In genomic region chr14:105290598-105291356, GRCh38 we compare ENCODE assay signal across 16 cellular contexts. TPM values are rescaled to one million over a fixed set of nuclear protein-coding genes. Genes with fewer than 3 reads are reported as not detected.
DNase-seq lines count a peak whose midpoint lies in the region; ATAC-seq and TF ChIP-seq lines count a peak whose summit lies in the region.
"Had no signal": no experiment of that assay in that cellular context is flagged by ENCODE, and none has a peak within 500 bp of the region (broad histone marks: within the 10 kb centered on the region; RNA-seq: fewer than 3 reads in every experiment).

No MANE protein-coding gene starts in this region.

- TF ChIP-seq CTCF in gastroesophageal sphincter (IDR thresholded peaks at IDR 0.05), result no peak

- no peaks in the 10 kb centered on the region for H3K9me3 ChIP-seq in CD8-positive, alpha-beta memory T cell (ENCODE audit: low read length)
- H3K9me3 ChIP-seq in adipocyte (ENCODE audit: control insufficient read depth, low read length) (no peaks in the 10 kb centered on the region), gastroesophageal sphincter (no peaks in the 10 kb centered on the region)
- H3K9me3 ChIP-seq: right atrium auricular region, thoracic aorta had no signal

- no peaks in the 10 kb centered on the region for H3K36me3 ChIP-seq in CD8-positive, alpha-beta memory T cell (ENCODE audit: insufficient read depth, low read length)
- H3K36me3 ChIP-seq in H7 (replicated peaks; ENCODE audit: control insufficient read depth, insufficient read depth, low read length), result no peaks in the 10 kb centered on the region
- H3K36me3 ChIP-seq in adipocyte (ENCODE audit: control insufficient read depth, insufficient read depth, low read length, severe bottlenecking), result no peaks in the 10 kb centered on the region
- peaks cover 0 to 4% of the 10 kb centered on the region in 2 donors for H3K36me3 ChIP-seq in gastroesophageal sphincter
- H3K36me3 ChIP-seq in mesendoderm (ENCODE audit: control insufficient read depth, insufficient read depth, low read length), result no peaks in the 10 kb centered on the region
- H3K36me3 ChIP-seq: cardiac muscle cell, right atrium auricular region had no signal

- H3K9ac ChIP-seq in adipocyte (ENCODE audit: low read length), result no peak overlapping the region
- H3K9ac ChIP-seq in mesendoderm (ENCODE audit: low read length), result no peak overlapping the region

- no peak for TF ChIP-seq POLR2A in gastroesophageal sphincter (IDR thresholded peaks at IDR 0.05)

- no peak overlapping the region for H2BK5ac ChIP-seq in mesendoderm (ENCODE audit: low read length)

- no peak overlapping the region for H3K18ac ChIP-seq in mesendoderm (ENCODE audit: low read length)

- peaks cover 0 to 3% (median 0%) of the 10 kb centered on the region in 3 donors for H3K36me3 Mint-ChIP-seq in CD8-positive, alpha-beta memory T cell
- no peaks in the 10 kb centered on the region for H3K36me3 Mint-ChIP-seq in naive B cell

- peak in 1 of 2 donors; percentile 4 for ATAC-seq in naive B cell (ENCODE audit: low read depth in 2 of 2)
- no peak for ATAC-seq in gastroesophageal sphincter
- ATAC-seq: esophagus mucosa had no signal

- peaks cover 27% of the 10 kb centered on the region for H3K4me1 ChIP-seq in CD8-positive, alpha-beta memory T cell (ENCODE audit: insufficient read depth, low read length)
- H3K4me1 ChIP-seq in adipocyte (ENCODE audit: control insufficient read depth, insufficient read depth, low read length) (peaks cover 8% of the 10 kb centered on the region), gastroesophageal sphincter (peaks cover 0 to 48% (median 18%) of the 10 kb centered on the region in 3 donors), mesendoderm (ENCODE audit: control insufficient read depth, low read depth, low read length) (no peaks in the 10 kb centered on the region)

- H3K4me2 ChIP-seq in mesendoderm (ENCODE audit: low read length), result no peak overlapping the region
- H3K4me2 ChIP-seq: PC-9 had no signal

- H2AK5ac ChIP-seq in mesendoderm (ENCODE audit: low read length), result no peak overlapping the region

- H3K4ac ChIP-seq in mesendoderm (ENCODE audit: low read depth, low read length), result no peak overlapping the region

- no peak overlapping the region for H2BK15ac ChIP-seq in mesendoderm (replicated peaks; ENCODE audit: low read depth)

- TF ChIP-seq EP300 in gastroesophageal sphincter (IDR thresholded peaks at IDR 0.05), result no peak

- no peak overlapping the region for H3K4me3 ChIP-seq in CD8-positive, alpha-beta memory T cell (ENCODE audit: low read length)
- H3K4me3 ChIP-seq in H7 (ENCODE audit: insufficient read depth, low read depth, low read length) (no peak overlapping the region), adipocyte (ENCODE audit: low read length) (no peak overlapping the region), gastroesophageal sphincter (no peak overlapping the region), mesendoderm (ENCODE audit: low read length) (no peak overlapping the region)
- H3K4me3 ChIP-seq: cardiac muscle cell, PC-9, right atrium auricular region, thoracic aorta had no signal

- peaks cover 13% of the 10 kb centered on the region for H3K79me1 ChIP-seq in mesendoderm (ENCODE audit: low read length)

- H3K56ac ChIP-seq in mesendoderm (ENCODE audit: low read length), result no peak overlapping the region

- peak overlapping the region in 4 of 7 donors; percentile 17 to 51 (median 32) for H3K4me3 Mint-ChIP-seq in CD8-positive, alpha-beta memory T cell
- H3K4me3 Mint-ChIP-seq in naive B cell, result peak overlapping the region in 7 of 8 donors; percentile 20 to 79 (median 63)

- H4K5ac ChIP-seq in mesendoderm (ENCODE audit: low read length), result no peak overlapping the region

- H3K27ac ChIP-seq in CD8-positive, alpha-beta memory T cell (ENCODE audit: low read depth, low read length), result no peak overlapping the region
- H3K27ac ChIP-seq in gastroesophageal sphincter (no peak overlapping the region), mesendoderm (ENCODE audit: low read depth, low read length) (no peak overlapping the region)
- H3K27ac ChIP-seq: cardiac muscle cell, PC-9, right atrium auricular region, thoracic aorta had no signal

- peaks cover 26 to 47% (median 42%) of the 10 kb centered on the region in 3 donors for H3K4me1 Mint-ChIP-seq in CD8-positive, alpha-beta memory T cell
- H3K4me1 Mint-ChIP-seq in naive B cell, result peaks cover 29 to 67% (median 53%) of the 10 kb centered on the region in 3 donors

- H3K23ac ChIP-seq in mesendoderm (ENCODE audit: low read length), result no peak overlapping the region

- H3K27me3 Mint-ChIP-seq in CD8-positive, alpha-beta memory T cell, result no peaks in the 10 kb centered on the region
- no peaks in the 10 kb centered on the region for H3K27me3 Mint-ChIP-seq in naive B cell

- DNase-seq in CD8-positive, alpha-beta memory T cell, result peak in 2 of 5 donors; percentile 51 to 52
- DNase-seq in H7, result peak; percentile 79
- peak; percentile 25 for DNase-seq in adipocyte (ENCODE audit: low read depth)
- DNase-seq in naive B cell, result no peak
- DNase-seq in iPS-NIHi7 (ENCODE audit: extremely low spot score), result no peak
- DNase-seq in DMS153 treated with DMSO at 0.1 percent for 48 hours (lab: John Stamatoyannopoulos, UW; ENCODE audit: unreplicated experiment), result no peak
- no peak for DNase-seq in mesendoderm
- DNase-seq: activated CD8-positive, alpha-beta memory T cell treated with anti-CD3 and anti-CD28 coated beads, Interleukin-2, amount 50 U/mL, for 48 hours; NCI-H2171; PC-9; T-helper 9 cell had no signal

- 68 to 71% methylated on average over 4 to 6 of the region's 14 CpGs for WGBS in gastroesophageal sphincter (ENCODE audit: low coverage in 1 of 2), 2 donors
- no CpG with 5 or more reads among the region's 14 CpGs for WGBS in mesendoderm (ENCODE audit: extremely low coverage, insufficient coverage, low lambda C conversion rate)

- CTCF ChIA-PET in CD8-positive, alpha-beta memory T cell (lab: Charles Lee), result interaction anchor here (1.1 to 1.5 kb wide), 2 partner anchors 10 to 200 kb away, joined by 3 to 4 read pairs; partner anchors contain the start of gene BRF1

- H2BK120ac ChIP-seq in mesendoderm (ENCODE audit: low read depth, low read length), result no peak overlapping the region

- H3K27me3 ChIP-seq in CD8-positive, alpha-beta memory T cell (ENCODE audit: insufficient read depth, low read length, poor library complexity, severe bottlenecking), result no peaks in the 10 kb centered on the region
- H3K27me3 ChIP-seq in H7 (ENCODE audit: control insufficient read depth, insufficient read depth, low read length) (no peaks in the 10 kb centered on the region), adipocyte (replicated peaks; ENCODE audit: control insufficient read depth, insufficient read depth, low read length) (no peaks in the 10 kb centered on the region), gastroesophageal sphincter (no peaks in the 10 kb centered on the region), mesendoderm (ENCODE audit: insufficient read depth, low read length, poor library complexity) (no peaks in the 10 kb centered on the region)
- H3K27me3 ChIP-seq: cardiac muscle cell, right atrium auricular region had no signal

- POLR2A ChIA-PET in CD8-positive, alpha-beta memory T cell (lab: Charles Lee), result no interaction called here

- H3K79me2 ChIP-seq in mesendoderm (ENCODE audit: control insufficient read depth, insufficient read depth, low read length), result peaks cover 3% of the 10 kb centered on the region

- H4K8ac ChIP-seq in mesendoderm (ENCODE audit: low read depth, low read length), result no peak overlapping the region

- peak overlapping the region in 7 of 8 donors; percentile 24 to 77 (median 72) for H3K27ac Mint-ChIP-seq in CD8-positive, alpha-beta memory T cell
- H3K27ac Mint-ChIP-seq in naive B cell, result peak overlapping the region in 5 of 6 donors; percentile 2 to 74 (median 61)

- H3K9me3 Mint-ChIP-seq in CD8-positive, alpha-beta memory T cell, result no peaks in the 10 kb centered on the region
- H3K9me3 Mint-ChIP-seq in naive B cell, result no peaks in the 10 kb centered on the region

RNA-seq across cellular contexts. Expression of gene BRF1, which starts 10.0 kb away (rescaled TPM):
- 10 to 100 TPM; 29.4 to 31.7 TPM for total RNA-seq in CD8-positive, alpha-beta memory T cell
- polyA plus RNA-seq in CD8-positive, alpha-beta memory T cell, result 13.0 TPM
- total RNA-seq in H7 (2014; rRNA removed; shearing (Covaris generic)), result 18.5 and 24.6 TPM in 2 replicates
- polyA plus RNA-seq in naive B cell (ENCODE audit: low read depth in 6 of 6), result 1 to 10 TPM; 3.1 to 8.9 (median 6.0) TPM
- 10 to 100 TPM; 25.2 to 35.6 (median 30.9) TPM for total RNA-seq in gastroesophageal sphincter
- 7.2 TPM for polyA plus RNA-seq in mesendoderm (2013, experiment 1 of 2)
- 7.2 TPM for polyA plus RNA-seq in mesendoderm (2013, experiment 2 of 2)

RNA-seq across cellular contexts. Expression of gene PACS2, which starts 23.8 kb away (rescaled TPM):
- total RNA-seq in CD8-positive, alpha-beta memory T cell, result 10 to 100 TPM; 31.0 to 32.9 TPM
- polyA plus RNA-seq in CD8-positive, alpha-beta memory T cell, result 6.5 TPM
- total RNA-seq in H7 (2014; rRNA removed; shearing (Covaris generic)), result 79.2 and 112 TPM in 2 replicates
- polyA plus RNA-seq in naive B cell (ENCODE audit: low read depth in 6 of 6), result 1 to 10 TPM; 1.3 to 3.7 (median 1.5) TPM
- total RNA-seq in gastroesophageal sphincter, result 10 to 100 TPM; 61.5 to 91.1 (median 74.7) TPM
- polyA plus RNA-seq in mesendoderm (2013, experiment 1 of 2), result 22.8 TPM
- polyA plus RNA-seq in mesendoderm (2013, experiment 2 of 2), result 23.4 TPM

RNA-seq across cellular contexts. Expression of gene BTBD6, which starts 42.4 kb away (rescaled TPM):
- total RNA-seq in CD8-positive, alpha-beta memory T cell, result 10 to 100 TPM; 54.1 to 55.0 TPM
- 16.2 TPM for polyA plus RNA-seq in CD8-positive, alpha-beta memory T cell
- total RNA-seq in H7 (2014; rRNA removed; shearing (Covaris generic)), result 18.7 and 22.3 TPM in 2 replicates
- 1 to 10 TPM; 2.9 to 9.4 (median 6.1) TPM for polyA plus RNA-seq in naive B cell (ENCODE audit: low read depth in 6 of 6)
- total RNA-seq in gastroesophageal sphincter, result 10 to 100 TPM; 50.9 to 80.7 (median 66.1) TPM
- polyA plus RNA-seq in mesendoderm (2013, experiment 1 of 2), result 12.0 TPM
- 12.3 TPM for polyA plus RNA-seq in mesendoderm (2013, experiment 2 of 2)

Comparison
In these comparisons a context has a peak if more than half of its experiments do, and no peak if none do; other contexts are left out.
1. DNase-seq: peak in H7 (single experiment) and adipocyte (single experiment); none in naive B cell (single experiment), iPS-NIHi7 (single experiment), DMS153 treated with DMSO at 0.1 percent for 48 hours (single experiment) and mesendoderm (single experiment).